In the genomic region with DNA sequence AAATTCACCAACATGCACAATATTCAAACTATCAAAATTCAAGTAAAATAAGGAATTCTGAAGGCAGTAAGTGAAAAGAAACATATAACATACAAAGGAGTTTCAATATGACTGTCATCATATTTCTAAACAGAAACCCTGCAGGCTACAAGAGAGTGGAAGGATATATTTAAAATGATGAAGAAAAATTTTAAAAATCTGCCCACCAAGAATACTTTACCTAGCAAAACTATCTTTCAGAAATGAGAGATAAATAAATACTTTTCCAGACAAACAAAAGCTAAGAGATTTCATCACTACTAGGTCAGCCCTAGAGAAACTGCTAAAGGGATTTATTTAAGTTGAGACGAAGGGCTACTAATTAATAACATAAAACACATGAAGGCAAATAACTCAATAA, we compare ENCODE assay signal across 8 cellular contexts.
"Had no signal": no experiment of that assay in that cellular context is flagged by ENCODE, and none has a peak within 500 bp of the region (broad histone marks: within the 10 kb centered on the region; RNA-seq: fewer than 3 reads in every experiment).

No MANE protein-coding gene starts in this region.

- H3K9ac ChIP-seq: GM23248 had no signal

- H3K4me3 ChIP-seq: GM23248, HAP-1 had no signal

- ATAC-seq: HCT116, HepG2 had no signal

- H3K4me1 ChIP-seq: HAP-1 had no signal

- DNase-seq: GM23248, GOT3, H7, KBM-7 had no signal

- H3K27ac ChIP-seq: GM23248, HL-60 had no signal

- H3K36me3 ChIP-seq: HAP-1 had no signal

- H3K9me3 ChIP-seq: HAP-1 had no signal
